In the genomic region with DNA sequence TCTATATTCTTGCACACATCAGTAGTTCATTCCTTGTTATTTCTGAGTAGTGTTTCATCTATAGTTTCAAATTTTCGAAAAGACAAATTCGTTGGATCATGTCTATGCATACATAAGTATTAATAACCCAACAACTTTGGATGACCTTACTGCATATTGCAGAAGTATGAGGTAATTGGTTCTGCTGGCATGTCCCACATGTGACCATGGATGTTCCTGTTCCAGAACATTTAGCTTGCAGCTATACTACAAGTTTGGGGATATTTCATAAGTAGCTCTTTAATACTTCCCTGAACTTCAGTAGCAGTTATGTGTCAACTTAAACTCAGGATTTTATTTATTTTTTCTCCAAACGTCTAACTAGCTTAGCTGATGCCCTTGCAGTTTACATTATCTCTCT, we compare ENCODE assay signal across 21 cellular contexts. TPM values are rescaled to one million over a fixed set of nuclear protein-coding genes. Genes with fewer than 3 reads are reported as not detected.
DNase-seq lines count a peak whose midpoint lies in the region; ATAC-seq and TF ChIP-seq lines count a peak whose summit lies in the region.
"Had no signal": no experiment of that assay in that cellular context is flagged by ENCODE, and none has a peak within 500 bp of the region (broad histone marks: within the 10 kb centered on the region; RNA-seq: fewer than 3 reads in every experiment).

No MANE protein-coding gene starts in this region.

- H3K4me1 Mint-ChIP-seq in effector memory CD8-positive, alpha-beta T cell (ENCODE audit: low read depth in 2 of 2): no peaks in the 10 kb centered on the region
- H3K4me1 Mint-ChIP-seq: B cell, IgD-negative memory B cell had no signal

- peaks cover 0 to 3% of the 10 kb centered on the region in 2 donors for H3K9me3 Mint-ChIP-seq in effector memory CD8-positive, alpha-beta T cell
- H3K9me3 Mint-ChIP-seq: HFFc6 had no signal

- H3K36me3 ChIP-seq in MM.1S (replicated peaks; ENCODE audit: insufficient read depth, low read length): no peaks in the 10 kb centered on the region

- H3K4me1 ChIP-seq in MM.1S (ENCODE audit: low read length): no peaks in the 10 kb centered on the region

- H3K27me3 ChIP-seq in MM.1S (replicated peaks; ENCODE audit: insufficient read depth, low read length): no peaks in the 10 kb centered on the region

- no peak overlapping the region for H3K4me3 ChIP-seq in MM.1S (ENCODE audit: low read length)
- H3K4me3 ChIP-seq: GM12878 had no signal

- intact Hi-C loops in Right ventricle myocardium inferior (cut with DNase I) (no loop called here), left ventricle myocardium superior (cut with micrococcal nuclease) (no loop called here)

- H3K27ac Mint-ChIP-seq in effector memory CD8-positive, alpha-beta T cell: no peak overlapping the region
- H3K27ac Mint-ChIP-seq: B cell; CD4-positive, alpha-beta memory T cell; HFFc6; IgD-negative memory B cell had no signal

- H3K27me3 Mint-ChIP-seq in effector memory CD8-positive, alpha-beta T cell: no peaks in the 10 kb centered on the region
- H3K27me3 Mint-ChIP-seq: B cell; CD4-positive, alpha-beta memory T cell; IgD-negative memory B cell had no signal

- no peak overlapping the region for H3K4me3 Mint-ChIP-seq in effector memory CD8-positive, alpha-beta T cell
- H3K4me3 Mint-ChIP-seq: B cell; CD4-positive, alpha-beta memory T cell; HFFc6; IgD-negative memory B cell had no signal

- H3K36me3 Mint-ChIP-seq in effector memory CD8-positive, alpha-beta T cell (ENCODE audit: insufficient read depth): no peaks in the 10 kb centered on the region

- H4K20me1 ChIP-seq in MM.1S (ENCODE audit: insufficient read depth, low read length): no peaks in the 10 kb centered on the region

- H3K9me2 ChIP-seq in MM.1S (replicated peaks; ENCODE audit: insufficient read depth, low read length): no peaks in the 10 kb centered on the region

- peak; percentile 34 for ATAC-seq in Right ventricle myocardium inferior
- no peak for ATAC-seq in left ventricle myocardium superior
- no peak for ATAC-seq in effector memory CD8-positive, alpha-beta T cell (replicated peaks)
- ATAC-seq: GM12878, HCT116, HepG2 had no signal

- no peak overlapping the region for H3K4me2 ChIP-seq in MM.1S (ENCODE audit: low read depth, low read length)

- no peaks in the 10 kb centered on the region for H3F3A ChIP-seq in MM.1S (ENCODE audit: insufficient read depth, low read length)

- no peaks in the 10 kb centered on the region for H3K9me3 ChIP-seq in MM.1S (replicated peaks; ENCODE audit: insufficient read depth, low read length)

- H3K27ac ChIP-seq in MM.1S (ENCODE audit: low read length): no peak overlapping the region
- H3K27ac ChIP-seq: C4-2B had no signal

- H2AFZ ChIP-seq in MM.1S (ENCODE audit: low read length): no peak overlapping the region

- no peak overlapping the region for H3K9ac ChIP-seq in MM.1S (ENCODE audit: low read length)

- no peak for TF ChIP-seq CTCF in MM.1S (IDR thresholded peaks at IDR 0.05; ENCODE audit: low read length)

- H3K79me2 ChIP-seq in MM.1S (ENCODE audit: low read length): no peaks in the 10 kb centered on the region

- DNase-seq in Right ventricle myocardium inferior (ENCODE audit: missing footprints): no peak
- no peak for DNase-seq in left ventricle myocardium superior
- DNase-seq in DMS 273 treated with DMSO at 0.1 percent for 48 hours (lab: John Stamatoyannopoulos, UW): peak; percentile 63
- peak; percentile 43 for DNase-seq in NCI-H524 treated with DMSO at 0.1 percent for 48 hours (lab: John Stamatoyannopoulos, UW)
- no peak for DNase-seq in MM.1S
- no peak for DNase-seq in effector memory CD8-positive, alpha-beta T cell
- DNase-seq in nucleus accumbens (lab: John Stamatoyannopoulos, UW): no peak
- DNase-seq: CD4-positive, alpha-beta memory T cell; DMS53; DND-41; EL; GOT3; H7; HFFc6 had no signal

RNA-seq across cellular contexts. Expression of gene APLF, which starts 45.0 kb away (rescaled TPM):
- 3.8 TPM for total RNA-seq in Right ventricle myocardium inferior
- total RNA-seq in left ventricle myocardium superior: 3.9 TPM

RNA-seq across cellular contexts. Expression of gene FBXO48, which starts 45.3 kb away (rescaled TPM):
- total RNA-seq in Right ventricle myocardium inferior: 1.1 TPM
- 0.92 TPM for total RNA-seq in left ventricle myocardium superior
- total RNA-seq: G401 had no signal

Comparison
In these comparisons a context has a peak if more than half of its experiments do, and no peak if none do; other contexts are left out.
1. DNase-seq: peak in DMS 273 treated with DMSO at 0.1 percent for 48 hours (single experiment) and NCI-H524 treated with DMSO at 0.1 percent for 48 hours (single experiment); none in Right ventricle myocardium inferior (single experiment), left ventricle myocardium superior (single experiment), MM.1S (single experiment), effector memory CD8-positive, alpha-beta T cell (0 of 3) and nucleus accumbens (0 of 56).